Comparison of ENCODE assay signal across 32 cellular contexts in genomic region chr3:104536715-104537114, GRCh38.
DNase-seq lines count a peak whose midpoint lies in the region; ATAC-seq and TF ChIP-seq lines count a peak whose summit lies in the region.
"Had no signal": no experiment of that assay in that cellular context is flagged by ENCODE, and none has a peak within 500 bp of the region (broad histone marks: within the 10 kb centered on the region; RNA-seq: fewer than 3 reads in every experiment).

No MANE protein-coding gene starts in this region.

- no peaks in the 10 kb centered on the region for H3K36me3 ChIP-seq in sigmoid colon
- H3K36me3 ChIP-seq: cardiac muscle cell, colonic mucosa, thoracic aorta had no signal

- H3K4me3 ChIP-seq in sigmoid colon (no peak overlapping the region), dorsolateral prefrontal cortex (no peak overlapping the region)
- H3K4me3 ChIP-seq: cardiac muscle cell, colonic mucosa, GM23248, hepatocyte, lung, mucosa of descending colon, skin epidermis, thoracic aorta had no signal

- no peak overlapping the region for H3K27ac ChIP-seq in sigmoid colon
- H3K27ac ChIP-seq in dorsolateral prefrontal cortex: no peak overlapping the region
- H3K27ac ChIP-seq: cardiac muscle cell, colonic mucosa, GM23248, hepatocyte, skin epidermis, thoracic aorta had no signal

- H3K9me3 ChIP-seq in sigmoid colon: peaks cover 0 to 5% (median 0%) of the 10 kb centered on the region in 4 donors
- H3K9me3 ChIP-seq: colonic mucosa had no signal

- H3K4me1 ChIP-seq in sigmoid colon: no peaks in the 10 kb centered on the region
- H3K4me1 ChIP-seq: colonic mucosa had no signal

- intact Hi-C loops in sigmoid colon (cut with DNase I) (no loop called here), dorsolateral prefrontal cortex (cut with DNase I) (no loop called here)

- TF ChIP-seq EP300 in sigmoid colon (IDR thresholded peaks at IDR 0.05): no peak

- TF ChIP-seq POLR2A in sigmoid colon (IDR thresholded peaks at IDR 0.05): no peak

- H3K27me3 ChIP-seq in sigmoid colon (no peaks in the 10 kb centered on the region), dorsolateral prefrontal cortex (no peaks in the 10 kb centered on the region)
- H3K27me3 ChIP-seq: cardiac muscle cell, colonic mucosa, hepatocyte had no signal

- TF ChIP-seq CTCF in sigmoid colon (IDR thresholded peaks at IDR 0.05): no peak
- TF ChIP-seq CTCF in dorsolateral prefrontal cortex (IDR thresholded peaks at IDR 0.05 in 54 of 56, conservative IDR thresholded peaks at IDR 0.05 in 2 of 56; ENCODE audit: low read depth in 1 of 56, partially characterized antibody in 56 of 56): no peak

- DNase-seq in retina (peak; percentile 19), sigmoid colon (no peak), dorsolateral prefrontal cortex (no peak), cerebellar cortex (ENCODE audit: low spot score) (no peak)
- DNase-seq: activated CD4-positive, alpha-beta T cell treated with anti-CD3 and anti-CD28 coated beads, Interleukin-2, amount 50 U/mL, for 48 hours; activated CD4-positive, CD25-positive, alpha-beta regulatory T cell treated with anti-CD3 and anti-CD28 coated beads, Interleukin-2, amount 50 U/mL, for 72 hours; activated naive CD8-positive, alpha-beta T cell treated with anti-CD3 and anti-CD28 coated beads, Interleukin-2, amount 50 U/mL, for 24 hours; activated T-cell treated with anti-CD3 and anti-CD28 coated beads, Interleukin-2, amount 50 U/mL, for 72 hours; AML-193; CD4-positive, alpha-beta memory T cell; colonic mucosa; DMS 273 treated with DMSO at 0.1 percent for 48 hours; effector CD8-positive, alpha-beta T cell; EL; GM23248; kidney glomerular epithelial cell; mucosa of descending colon; natural killer cell; NCI-H1417 treated with DMSO at 0.1 percent for 48 hours; NCI-H2029 treated with DMSO at 0.1 percent for 48 hours; NCI-H226; NCI-H69; SHP77; T-helper 17 cell had no signal

- ATAC-seq in GM18861 (IDR thresholded peaks at IDR 0.05; ENCODE audit: unreplicated experiment) (peak; percentile 93), GM19468 (IDR thresholded peaks at IDR 0.05; ENCODE audit: extremely low read depth, unreplicated experiment) (peak; percentile 13), HG03135 (IDR thresholded peaks at IDR 0.05; ENCODE audit: unreplicated experiment) (peak; percentile 70)
- ATAC-seq: activated naive CD8-positive, alpha-beta T cell treated with anti-CD3 and anti-CD28 coated beads, Interleukin-2, amount 50 U/mL, for 24 hours; activated T-cell treated with anti-CD3 and anti-CD28 coated beads, Interleukin-2, amount 50 U/mL, for 72 hours; mucosa of descending colon; natural killer cell; T-helper 17 cell had no signal

Comparison
In these comparisons a context has a peak if more than half of its experiments do, and no peak if none do; other contexts are left out.
1. ATAC-seq: peak in every context shown above with its lines; median percentile 93 in GM18861; 70 in HG03135; 13 in GM19468.